ENCODE assay signal across 8 cellular contexts in genomic region chr7:74783595-74783994, GRCh38. TPM values are rescaled to one million over a fixed set of nuclear protein-coding genes. Genes with fewer than 3 reads are reported as not detected.
A peak's percentile ranks its signal among the peaks of the same experiment; 100 is the strongest.
DNase-seq lines count a peak whose midpoint lies in the region; FAIRE-seq and TF ChIP-seq lines count a peak whose summit lies in the region.
"Not testable (repeated sequence)": the region's sequence is repeated elsewhere in the genome, so short reads cannot be mapped to it uniquely, and the experiment has no call there.
"Had no signal": no experiment of that assay in that cellular context is flagged by ENCODE, and none has a peak within 500 bp of the region (broad histone marks: within the 10 kb centered on the region; RNA-seq: fewer than 3 reads in every experiment).

No MANE protein-coding gene starts in this region.

- H2AFZ ChIP-seq in H9 (ENCODE audit: low read length), result not testable (repeated sequence)

- not testable (repeated sequence) for H3K9me3 ChIP-seq in H9 (ENCODE audit: control insufficient read depth, low read depth, low read length); endodermal cell (ENCODE audit: control insufficient read depth, low read length); kidney (ENCODE audit: control insufficient read depth in 1 of 2, low read length in 2 of 2); neutrophil

- H3K4ac ChIP-seq in H9 (ENCODE audit: low read depth, low read length), result not testable (repeated sequence)

- intact Hi-C loops in MCF 10A (cut with micrococcal nuclease); kidney (cut with DNase I): not testable (repeated sequence)

- H3K18ac ChIP-seq in H9 (ENCODE audit: insufficient read length, low read depth, low read length), result not testable (repeated sequence)

- H3K4me3 Mint-ChIP-seq in H9; MCF 10A (ENCODE audit: unreplicated experiment); endodermal cell; type B pancreatic cell: not testable (repeated sequence)

- CTCF ChIA-PET in MCF 10A (lab: Yijun Ruan, JAX), result not testable (repeated sequence)

- H3K9me3 Mint-ChIP-seq in H9; MCF 10A (ENCODE audit: unreplicated experiment); endodermal cell; type B pancreatic cell: not testable (repeated sequence)

- not testable (repeated sequence) for H2BK20ac ChIP-seq in H9 (ENCODE audit: low read depth, low read length, poor library complexity, severe bottlenecking)

- WGBS in H9 (ENCODE audit: extremely low coverage, insufficient read length, low lambda C conversion rate), result no CpG with 5 or more reads among the region's 5 CpGs
- WGBS in endodermal cell (ENCODE audit: insufficient coverage in 1 of 2, insufficient read length in 1 of 2), 2 experiments, result 95 to 100% methylated on average over 1 to 3 of the region's 5 CpGs

- H3K56ac ChIP-seq in H9 (ENCODE audit: insufficient read length, low read depth, low read length), result not testable (repeated sequence)

- not testable (repeated sequence) for FAIRE-seq in kidney (lab: Jason Lieb, UNC)

- H2BK120ac ChIP-seq in H9 (ENCODE audit: low read depth, low read length, poor library complexity, severe bottlenecking), result not testable (repeated sequence)

- H3K14ac ChIP-seq in H9 (ENCODE audit: insufficient read depth, low read length), result not testable (repeated sequence)

- H2BK5ac ChIP-seq in H9 (ENCODE audit: insufficient read length, low read length), result not testable (repeated sequence)

- not testable (repeated sequence) for H3K4me1 Mint-ChIP-seq in H9; MCF 10A (ENCODE audit: insufficient read depth, unreplicated experiment); endodermal cell; type B pancreatic cell (ENCODE audit: unreplicated experiment)

- not testable (repeated sequence) for H3K23ac ChIP-seq in H9 (ENCODE audit: insufficient read length, low read depth, low read length)

- H3K27me3 ChIP-seq in H9 (ENCODE audit: insufficient read depth, low read length); endodermal cell (ENCODE audit: control insufficient read depth, insufficient read depth, low read length, poor library complexity, severe bottlenecking); neutrophil: not testable (repeated sequence)

- H3T11ph ChIP-seq in H9 (ENCODE audit: low read length), result not testable (repeated sequence)

- peak overlapping the region in 1 of 3 experiments; percentile 70; a peak in 1 of 7 replicates for H3K27ac Mint-ChIP-seq in H9
- not testable (repeated sequence) for H3K27ac Mint-ChIP-seq in MCF 10A (ENCODE audit: low read depth, unreplicated experiment); endodermal cell; type B pancreatic cell

- not testable (repeated sequence) for TF ChIP-seq CTCF in H9 (conservative IDR thresholded peaks at IDR 0.05); MCF 10A (IDR thresholded peaks at IDR 0.05; ENCODE audit: unreplicated experiment); endodermal cell (conservative IDR thresholded peaks at IDR 0.05); kidney (IDR thresholded peaks at IDR 0.05; ENCODE audit: borderline replicate concordance, extremely low read depth, insufficient read depth); neutrophil (IDR thresholded peaks at IDR 0.05); type B pancreatic cell (conservative IDR thresholded peaks at IDR 0.05)

- not testable (repeated sequence) for H4K91ac ChIP-seq in H9 (ENCODE audit: insufficient read length, low read depth, low read length)

- H3K4me3 ChIP-seq in endodermal cell (ENCODE audit: low read length); kidney (ENCODE audit: low read length in 2 of 2); neutrophil (ENCODE audit: low read depth in 1 of 2, low read length in 1 of 2): not testable (repeated sequence)

- not testable (repeated sequence) for H2AK5ac ChIP-seq in H9 (ENCODE audit: insufficient read length, low read length)

- H3K4me2 ChIP-seq in H9 (ENCODE audit: insufficient read depth, insufficient read length, low read length), result not testable (repeated sequence)

- H3K9ac ChIP-seq in H9 (ENCODE audit: extremely low read depth, insufficient read length, low read length); endodermal cell (ENCODE audit: extremely low read depth, low read length, poor library complexity, severe bottlenecking); kidney (ENCODE audit: low read length in 2 of 2): not testable (repeated sequence)

- POLR2A ChIA-PET in MCF 10A (lab: Yijun Ruan, JAX), result not testable (repeated sequence)

- H3K23me2 ChIP-seq in H9 (ENCODE audit: insufficient read length, low read depth, low read length, poor library complexity, severe bottlenecking), result not testable (repeated sequence)

- H4K5ac ChIP-seq in H9 (ENCODE audit: insufficient read length, low read depth, low read length), result not testable (repeated sequence)

- H3K27me3 Mint-ChIP-seq in H9 (ENCODE audit: low read depth); MCF 10A (ENCODE audit: insufficient read depth, unreplicated experiment); endodermal cell (ENCODE audit: insufficient read depth); type B pancreatic cell: not testable (repeated sequence)

- H3K36me3 ChIP-seq in endodermal cell (ENCODE audit: control insufficient read depth, insufficient read depth, low read length); kidney (ENCODE audit: control insufficient read depth in 1 of 2, insufficient read depth in 2 of 2, low read length in 2 of 2): not testable (repeated sequence)
- peaks cover 41% of the 10 kb centered on the region for H3K36me3 ChIP-seq in neutrophil

- H4K20me1 ChIP-seq in H9 (ENCODE audit: control insufficient read depth, insufficient read depth, insufficient read length), result not testable (repeated sequence)

- H4K8ac ChIP-seq in H9 (replicated peaks; ENCODE audit: insufficient read length, low read depth, low read length), result not testable (repeated sequence)

- H3K79me1 ChIP-seq in H9 (ENCODE audit: insufficient read depth, low read depth, low read length, poor library complexity, severe bottlenecking), result not testable (repeated sequence)

- DNase-seq in H9 (peak; percentile 22), MCF 10A (ENCODE audit: unreplicated experiment) (peak; percentile 0), endodermal cell (peak; percentile 18), kidney (peak; percentile 32), type B pancreatic cell (ENCODE audit: extremely low spot score, unreplicated experiment) (peak; percentile 68)

- not testable (repeated sequence) for BruUV-seq in MCF 10A (replicated peaks; lab: Mats Ljungman, UMichigan)

- H2BK15ac ChIP-seq in H9 (ENCODE audit: low read depth, low read length), result not testable (repeated sequence)

- not testable (repeated sequence) for H3K27ac ChIP-seq in H9 (ENCODE audit: insufficient read length, low read depth, low read length); endodermal cell (ENCODE audit: low read depth, low read length); kidney (ENCODE audit: low read depth in 2 of 2, low read length in 2 of 2)
- peak overlapping the region; percentile 58 for H3K27ac ChIP-seq in neutrophil

- H3K79me2 ChIP-seq in H9 (ENCODE audit: insufficient read depth, low read length), result not testable (repeated sequence)

- not testable (repeated sequence) for H2BK12ac ChIP-seq in H9 (ENCODE audit: insufficient read length, low read depth, low read length)

- not testable (repeated sequence) for H3K36me3 Mint-ChIP-seq in H9 (ENCODE audit: insufficient read depth in 1 of 3, low read depth in 3 of 3); MCF 10A (ENCODE audit: insufficient read depth, unreplicated experiment); endodermal cell (ENCODE audit: low read depth); type B pancreatic cell

- H3K4me1 ChIP-seq in H9 (ENCODE audit: insufficient read depth, low read length); endodermal cell (ENCODE audit: control insufficient read depth, insufficient read depth, low read length); kidney (ENCODE audit: control insufficient read depth in 1 of 2, insufficient read depth in 1 of 2, low read depth in 1 of 2, low read length in 2 of 2); neutrophil (ENCODE audit: control insufficient read depth in 1 of 2, insufficient read depth in 1 of 2, low read depth in 1 of 2, low read length in 1 of 2): not testable (repeated sequence)

RNA-seq across cellular contexts. Expression of gene NCF1, which starts 9.8 kb away (rescaled TPM):
- total RNA-seq in H9 (2021), result 0.33 and 0.63 TPM in 2 replicates
- total RNA-seq in MCF 10A (2022), result not detected in 2 replicates
- total RNA-seq in endodermal cell, result under 1 TPM in 1 of 2 donors, not detected in 1; 0.37 TPM
- 0.14 TPM for polyA plus RNA-seq in endodermal cell (2013, experiment 1 of 2)
- polyA plus RNA-seq in endodermal cell (2013, experiment 2 of 2), result not detected
- total RNA-seq in kidney, result 8.4 TPM
- 0.92 TPM for polyA plus RNA-seq in kidney (ENCODE audit: insufficient read depth, low read depth, low replicate concordance)
- total RNA-seq in type B pancreatic cell (ENCODE audit: low replicate concordance), result not detected in 2 replicates
- total RNA-seq: GM23248, HFFc6 had no signal
- polyA plus RNA-seq: GM23248 had no signal

Comparison
In these comparisons a context has a peak if more than half of its experiments do, and no peak if none do; other contexts are left out.
1. DNase-seq: peak in every context shown above with its lines; median percentile 68 in type B pancreatic cell; 32 in kidney; 22 in H9; 18 in endodermal cell; 0 in MCF 10A.